Comparison of ENCODE assay signal across 1 cellular context in the genomic region with DNA sequence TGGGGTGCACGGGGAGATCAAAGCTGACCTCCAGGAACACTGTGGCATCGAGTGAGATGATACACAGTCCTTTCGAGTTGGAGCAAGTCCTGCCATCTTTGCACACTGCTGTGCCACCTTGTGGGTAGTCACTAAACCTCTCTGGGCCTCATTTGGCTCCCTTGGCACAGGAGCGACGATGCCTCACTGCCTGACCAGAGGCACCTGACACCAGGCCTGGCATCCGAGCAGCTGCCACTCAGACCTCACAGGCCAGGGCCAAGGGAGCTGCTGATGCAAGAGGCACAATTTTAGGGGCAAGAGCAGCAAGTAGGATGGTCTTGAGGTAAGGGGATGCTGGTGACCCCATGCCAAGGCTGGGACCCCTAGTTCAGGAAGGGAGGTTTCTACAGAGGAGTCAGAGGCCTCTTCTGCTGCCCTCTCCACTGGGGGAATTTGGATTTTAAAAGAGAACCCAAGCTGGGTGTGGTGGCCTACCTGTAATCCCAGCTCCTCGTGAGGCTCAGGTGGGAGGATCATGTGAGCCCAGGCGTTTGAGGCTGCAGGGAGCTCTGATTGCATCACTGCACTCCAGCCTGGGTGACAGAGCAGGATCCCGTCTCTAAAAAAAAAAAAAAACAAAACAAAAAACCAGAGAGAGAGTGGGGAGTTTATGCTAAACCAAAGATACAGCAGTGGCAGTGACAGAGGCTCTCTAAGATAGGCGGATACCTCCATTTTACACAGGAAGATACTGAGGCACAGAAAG.
A peak's percentile ranks its signal among the peaks of the same experiment; 100 is the strongest.
TF ChIP-seq lines count a peak whose summit lies in the region.

No MANE protein-coding gene starts in this region.

TF ChIP-seq in H1, 55 proteins besides CTCF, POLR2A, EP300 and RAD21:
- TF ChIP-seq ZNF274 (IDR thresholded peaks at IDR 0.05; ENCODE audit: borderline replicate concordance, extremely low read depth, low read length) (no peak), KDM1A (IDR thresholded peaks at IDR 0.05; ENCODE audit: borderline replicate concordance, low read length) (peak; percentile 54; the same call in 1 of the 2 replicates), CEBPB (IDR thresholded peaks at IDR 0.05; ENCODE audit: low read depth, low read length) (peak; percentile 52; the same call in 1 of the 2 replicates)
